ENCODE assay signal across 8 cellular contexts in the genomic region with DNA sequence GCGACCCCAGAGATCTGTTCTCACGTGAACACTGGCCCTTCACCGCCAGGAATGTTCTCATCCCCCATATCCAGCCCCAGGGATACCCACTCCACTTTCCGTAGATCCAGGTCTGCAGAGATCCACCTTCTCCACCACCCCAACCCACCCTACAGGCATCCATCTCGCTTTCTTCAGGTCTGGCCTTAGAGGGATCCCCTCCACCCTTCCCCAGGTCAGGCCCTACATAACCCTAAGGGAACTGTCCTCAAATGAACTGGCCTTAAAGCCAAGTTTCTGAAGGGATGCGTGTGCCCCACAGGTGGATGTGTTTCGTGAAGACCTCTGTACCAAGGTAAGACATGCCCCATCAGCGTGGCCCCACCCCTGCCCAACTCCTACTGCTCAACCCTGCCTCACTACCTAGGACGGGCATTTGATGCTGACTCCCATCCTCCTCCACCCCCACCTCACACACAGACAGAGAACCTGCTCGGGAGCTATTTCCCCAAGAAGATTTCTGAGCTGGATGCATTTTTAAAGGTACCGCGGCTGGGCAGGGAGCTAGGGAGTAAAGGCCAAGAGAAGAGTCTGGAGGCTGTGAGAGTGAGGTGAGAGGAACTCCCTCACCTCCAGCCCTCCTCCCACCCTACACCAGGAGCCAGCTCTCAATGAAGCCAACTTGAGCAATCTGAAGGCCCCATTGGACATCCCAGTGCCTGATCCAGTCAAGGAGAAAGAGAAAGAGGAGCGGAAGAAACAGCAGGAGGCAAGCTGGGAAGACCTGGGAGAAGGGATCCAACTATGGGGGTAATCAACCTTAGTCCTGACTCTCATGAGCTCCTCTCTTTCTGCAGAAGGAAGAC. TPM values are rescaled to one million over a fixed set of nuclear protein-coding genes. Genes with fewer than 3 reads are reported as not detected.
A peak's percentile ranks its signal among the peaks of the same experiment; 100 is the strongest.
DNase-seq lines count a peak whose midpoint lies in the region; ATAC-seq, FAIRE-seq and TF ChIP-seq lines count a peak whose summit lies in the region.

No MANE protein-coding gene starts in this region.

- in situ Hi-C loops in HepG2 (cut with HindIII; ENCODE audit: extremely low pct_ligation_motif_present, low pct_unique_long_range_greater_than_20kb): loop anchor here (25.0 kb wide), 1 partner anchor 825 kb away; a partner anchor contains a TSS

- peak; percentile 22 for DNase-seq in activated naive CD4-positive, alpha-beta T cell treated with Interleukin-2 at 50 U/mL for 16 hours
- no peak for DNase-seq in activated naive CD4-positive, alpha-beta T cell (lab: John Stamatoyannopoulos, UW)
- DNase-seq in activated naive CD8-positive, alpha-beta T cell treated with anti-CD3 and anti-CD28 coated beads, Interleukin-2, amount 50 U/mL, for 24 hours: no peak
- DNase-seq in HepG2 (ENCODE audit: low spot score) (no peak), tibial artery (no peak), inferior parietal cortex (ENCODE audit: extremely low spot score) (no peak), 8988T (no peak)

- H3K9ac ChIP-seq in HepG2 (ENCODE audit: insufficient read depth, low read depth, low read length): peak overlapping the region; percentile 94

- ATAC-seq in activated naive CD8-positive, alpha-beta T cell treated with anti-CD3 and anti-CD28 coated beads, Interleukin-2, amount 50 U/mL, for 24 hours: no peak
- ATAC-seq in HepG2 (no peak), HG02852 (IDR thresholded peaks at IDR 0.05; ENCODE audit: unreplicated experiment) (no peak)

- H3K36me3 ChIP-seq in HepG2 (replicated peaks in 1 of 2; ENCODE audit: control insufficient read depth in 1 of 2, insufficient read depth in 2 of 2, low read length in 2 of 2) (peaks cover 17 to 25% of the 10 kb centered on the region in 2 experiments), tibial artery (peaks cover 12 to 24% (median 24%) of the 10 kb centered on the region in 3 donors)

- H3K27ac Mint-ChIP-seq in activated naive CD8-positive, alpha-beta T cell treated with anti-CD3 and anti-CD28 coated beads, Interleukin-2, amount 50 U/mL, for 24 hours: peak overlapping the region; percentile 90

- H3K4me2 ChIP-seq in HepG2 (ENCODE audit: low read depth, low read length): peak overlapping the region; percentile 97

- no TSS peak for BruUV-seq in HepG2 (replicated peaks; lab: Mats Ljungman, UMichigan)

- no peaks in the 10 kb centered on the region for H3K9me3 Mint-ChIP-seq in activated naive CD8-positive, alpha-beta T cell treated with anti-CD3 and anti-CD28 coated beads, Interleukin-2, amount 50 U/mL, for 24 hours

- H3K36me3 Mint-ChIP-seq in activated naive CD8-positive, alpha-beta T cell treated with anti-CD3 and anti-CD28 coated beads, Interleukin-2, amount 50 U/mL, for 24 hours (ENCODE audit: low read depth): peaks cover 42% of the 10 kb centered on the region

- POLR2A ChIA-PET in HepG2 (lab: Yijun Ruan, JAX): interaction anchor here (1.0 to 22.7 kb wide), 19 partner anchors 10 to 527 kb away, joined by 3 to 977 read pairs (median 9); a partner anchor contains a TSS

- H3K27me3 ChIP-seq in HepG2 (ENCODE audit: control insufficient read depth in 1 of 2, insufficient read depth in 2 of 2, low read length in 2 of 2) (no peaks in the 10 kb centered on the region; a peak in 1 of 5 replicates), tibial artery (no peaks in the 10 kb centered on the region)

- CTCF ChIA-PET in HepG2 (lab: Yijun Ruan, JAX; ENCODE audit: low intra/inter-chr PET ratio, low total read pairs): interaction anchor here (2.1 kb wide), 1 partner anchor 24 kb away, joined by 6 read pairs; a partner anchor contains a TSS

- H3K4me1 Mint-ChIP-seq in activated naive CD8-positive, alpha-beta T cell treated with anti-CD3 and anti-CD28 coated beads, Interleukin-2, amount 50 U/mL, for 24 hours: peaks cover 64% of the 10 kb centered on the region

- no peak for TF ChIP-seq EP300 in HepG2 (IDR thresholded peaks at IDR 0.05; ENCODE audit: low read depth in 2 of 2, low read length in 2 of 2)
- no peak for TF ChIP-seq EP300 in HepG2 (CRISPR knock-in tag; IDR thresholded peaks at IDR 0.05; ENCODE audit: borderline replicate concordance)

- peak overlapping the region; percentile 98 for H3K4me3 Mint-ChIP-seq in activated naive CD8-positive, alpha-beta T cell treated with anti-CD3 and anti-CD28 coated beads, Interleukin-2, amount 50 U/mL, for 24 hours

- H3K79me2 ChIP-seq in HepG2 (ENCODE audit: insufficient read depth, low read length): peaks cover 44% of the 10 kb centered on the region

- no peak for TF ChIP-seq RAD21 in HepG2 (CRISPR knock-in tag; IDR thresholded peaks at IDR 0.05)

- FAIRE-seq in HepG2 (lab: Jason Lieb, UNC): no peak

- TF ChIP-seq POLR2A in HepG2 (IDR thresholded peaks at IDR 0.05; ENCODE audit: insufficient read depth in 1 of 2, low read depth in 2 of 2, low read length in 2 of 2): no peak

- 40% methylated on average over 13 of the region's 13 CpGs for WGBS in HepG2 (ENCODE audit: low lambda C conversion rate)

- intact Hi-C loops in HepG2 (cut with micrococcal nuclease; ENCODE audit: unreplicated experiment) (loop anchor here (1.0 kb wide), 2 partner anchors 23 to 24 kb away; a partner anchor contains a TSS), tibial artery (cut with DNase I; ENCODE audit: low total_unique reads) (no loop called here)

- H2AFZ ChIP-seq in HepG2 (ENCODE audit: low read length): no peak overlapping the region

- peaks cover 11% of the 10 kb centered on the region for H4K20me1 ChIP-seq in HepG2 (ENCODE audit: insufficient read depth, low read length)

- peaks cover 2% of the 10 kb centered on the region for H3K27me3 Mint-ChIP-seq in activated naive CD8-positive, alpha-beta T cell treated with anti-CD3 and anti-CD28 coated beads, Interleukin-2, amount 50 U/mL, for 24 hours

- H3K9me3 ChIP-seq in HepG2 (ENCODE audit: low read length): no peaks in the 10 kb centered on the region
- no peaks in the 10 kb centered on the region for H3K9me3 ChIP-seq in tibial artery

- TF ChIP-seq CTCF in HepG2 (CRISPR knock-in tag; IDR thresholded peaks at IDR 0.05): no peak
- TF ChIP-seq CTCF in tibial artery (IDR thresholded peaks at IDR 0.05): no peak

- peak overlapping the region; percentile 91 to 98 (median 93) for H3K4me3 ChIP-seq in HepG2 (replicated peaks in 1 of 3; ENCODE audit: insufficient read depth in 1 of 3, low read depth in 2 of 3, low read length in 3 of 3)
- peak overlapping the region; percentile 87 to 98 for H3K4me3 ChIP-seq in tibial artery

- H3K27ac ChIP-seq in HepG2 (ENCODE audit: extremely low read length, insufficient read depth, low read length): peak overlapping the region; percentile 75
- H3K27ac ChIP-seq in tibial artery: peak overlapping the region; percentile 86 to 94

- peaks cover 57% of the 10 kb centered on the region for H3K4me1 ChIP-seq in HepG2 (ENCODE audit: insufficient read depth, low read length)
- peaks cover 5 to 43% (median 31%) of the 10 kb centered on the region in 4 donors for H3K4me1 ChIP-seq in tibial artery

RNA-seq across cellular contexts. Expression of a gene that starts 0.9 kb away (rescaled TPM):
- total RNA-seq in HepG2 (2016; rRNA removed; fragmentation: Illumina TruSeq; extraction: Trizol): 608 and 713 TPM in 2 replicates
- 168 and 169 TPM in 2 replicates for total RNA-seq in HepG2 (2016; cell fraction: cytosol; rRNA removed; fragmentation: Illumina TruSeq; extraction: Trizol; ENCODE audit: low read depth)
- 588 and 713 TPM in 2 replicates for total RNA-seq in HepG2 (2016; cell fraction: insoluble cytoplasmic fraction; rRNA removed; fragmentation: Illumina TruSeq; extraction: Trizol)
- 219 and 226 TPM in 2 replicates for total RNA-seq in HepG2 (2016; cell fraction: membrane; rRNA removed; fragmentation: Illumina TruSeq; extraction: Trizol)
- 227 and 232 TPM in 2 replicates for total RNA-seq in HepG2 (2016; cell fraction: nucleus; rRNA removed; fragmentation: Illumina TruSeq; extraction: Trizol)
- 144 and 159 TPM in 2 replicates for polyA plus RNA-seq in HepG2 (2011; rRNA removed)
- 166 and 205 TPM in 2 replicates for polyA plus RNA-seq in HepG2 (2011; cell fraction: cytosol; rRNA removed)
- polyA plus RNA-seq in HepG2 (2011; cell fraction: nucleus; rRNA removed): 178 and 230 TPM in 2 replicates
- polyA plus RNA-seq in HepG2 (2012): 318 and 352 TPM in 2 replicates
- polyA plus RNA-seq in HepG2 (2016; cell fraction: cytosol; fragmentation: Illumina TruSeq; extraction: Trizol; ENCODE audit: low read depth): 166 and 179 TPM in 2 replicates
- 679 and 694 TPM in 2 replicates for polyA plus RNA-seq in HepG2 (2016; cell fraction: insoluble cytoplasmic fraction; fragmentation: Illumina TruSeq; extraction: Trizol; ENCODE audit: low read depth)
- 175 and 190 TPM in 2 replicates for polyA plus RNA-seq in HepG2 (2016; cell fraction: membrane; fragmentation: Illumina TruSeq; extraction: Trizol; ENCODE audit: low read depth)
- polyA plus RNA-seq in HepG2 (2016; cell fraction: nucleus; fragmentation: Illumina TruSeq; extraction: Trizol; ENCODE audit: insufficient read depth, low read depth): 333 and 365 TPM in 2 replicates
- 25.5 and 44.3 TPM in 2 replicates for polyA minus RNA-seq in HepG2 (2011; rRNA and poly(A)+ RNA removed; ENCODE audit: low replicate concordance)
- 59.6 and 69.7 TPM in 2 replicates for polyA minus RNA-seq in HepG2 (2011; cell fraction: cytosol; rRNA and poly(A)+ RNA removed)
- 42.1 and 46.1 TPM in 2 replicates for polyA minus RNA-seq in HepG2 (2011; cell fraction: nucleus; rRNA and poly(A)+ RNA removed)

RNA-seq across cellular contexts. Expression of a gene that starts 4.5 kb away (rescaled TPM):
- 71.2 and 78.7 TPM in 2 replicates for total RNA-seq in HepG2 (2016; rRNA removed; fragmentation: Illumina TruSeq; extraction: Trizol)
- 68.4 and 89.8 TPM in 2 replicates for total RNA-seq in HepG2 (2016; cell fraction: cytosol; rRNA removed; fragmentation: Illumina TruSeq; extraction: Trizol; ENCODE audit: low read depth)
- total RNA-seq in HepG2 (2016; cell fraction: insoluble cytoplasmic fraction; rRNA removed; fragmentation: Illumina TruSeq; extraction: Trizol): 67.6 and 78.5 TPM in 2 replicates
- 77.6 and 98.8 TPM in 2 replicates for total RNA-seq in HepG2 (2016; cell fraction: membrane; rRNA removed; fragmentation: Illumina TruSeq; extraction: Trizol)
- 54.8 and 64.3 TPM in 2 replicates for total RNA-seq in HepG2 (2016; cell fraction: nucleus; rRNA removed; fragmentation: Illumina TruSeq; extraction: Trizol)
- polyA plus RNA-seq in HepG2 (2011; rRNA removed): 60.5 and 63.9 TPM in 2 replicates
- polyA plus RNA-seq in HepG2 (2011; cell fraction: cytosol; rRNA removed): 49.4 and 73.1 TPM in 2 replicates
- polyA plus RNA-seq in HepG2 (2011; cell fraction: nucleus; rRNA removed): 212 and 227 TPM in 2 replicates
- polyA plus RNA-seq in HepG2 (2012): 50.7 and 62.7 TPM in 2 replicates
- 103 and 134 TPM in 2 replicates for polyA plus RNA-seq in HepG2 (2016; cell fraction: cytosol; fragmentation: Illumina TruSeq; extraction: Trizol; ENCODE audit: low read depth)
- 96.0 and 104 TPM in 2 replicates for polyA plus RNA-seq in HepG2 (2016; cell fraction: insoluble cytoplasmic fraction; fragmentation: Illumina TruSeq; extraction: Trizol; ENCODE audit: low read depth)
- 99.3 and 118 TPM in 2 replicates for polyA plus RNA-seq in HepG2 (2016; cell fraction: membrane; fragmentation: Illumina TruSeq; extraction: Trizol; ENCODE audit: low read depth)
- 175 and 183 TPM in 2 replicates for polyA plus RNA-seq in HepG2 (2016; cell fraction: nucleus; fragmentation: Illumina TruSeq; extraction: Trizol; ENCODE audit: insufficient read depth, low read depth)
- polyA minus RNA-seq in HepG2 (2011; rRNA and poly(A)+ RNA removed; ENCODE audit: low replicate concordance): 16.0 and 62.4 TPM in 2 replicates
- polyA minus RNA-seq in HepG2 (2011; cell fraction: cytosol; rRNA and poly(A)+ RNA removed): 10.1 and 13.6 TPM in 2 replicates
- polyA minus RNA-seq in HepG2 (2011; cell fraction: nucleus; rRNA and poly(A)+ RNA removed): 35.1 and 41.2 TPM in 2 replicates

RNA-seq across cellular contexts. Expression of a gene that starts 6.4 kb away (rescaled TPM):
- total RNA-seq in HepG2 (2016; rRNA removed; fragmentation: Illumina TruSeq; extraction: Trizol): 3.1 and 5.8 TPM in 2 replicates
- total RNA-seq in HepG2 (2016; cell fraction: cytosol; rRNA removed; fragmentation: Illumina TruSeq; extraction: Trizol; ENCODE audit: low read depth): 2.1 and 4.3 TPM in 2 replicates
- 4.0 and 5.2 TPM in 2 replicates for total RNA-seq in HepG2 (2016; cell fraction: insoluble cytoplasmic fraction; rRNA removed; fragmentation: Illumina TruSeq; extraction: Trizol)
- 2.2 and 3.3 TPM in 2 replicates for total RNA-seq in HepG2 (2016; cell fraction: membrane; rRNA removed; fragmentation: Illumina TruSeq; extraction: Trizol)
- total RNA-seq in HepG2 (2016; cell fraction: nucleus; rRNA removed; fragmentation: Illumina TruSeq; extraction: Trizol): 4.1 and 5.6 TPM in 2 replicates
- 2.7 and 3.6 TPM in 2 replicates for polyA plus RNA-seq in HepG2 (2011; rRNA removed)
- 2.3 and 4.4 TPM in 2 replicates for polyA plus RNA-seq in HepG2 (2011; cell fraction: cytosol; rRNA removed)
- 11.8 and 15.0 TPM in 2 replicates for polyA plus RNA-seq in HepG2 (2011; cell fraction: nucleus; rRNA removed)
- 2.5 and 2.7 TPM in 2 replicates for polyA plus RNA-seq in HepG2 (2012)
- 3.0 and 3.4 TPM in 2 replicates for polyA plus RNA-seq in HepG2 (2016; cell fraction: cytosol; fragmentation: Illumina TruSeq; extraction: Trizol; ENCODE audit: low read depth)
- polyA plus RNA-seq in HepG2 (2016; cell fraction: insoluble cytoplasmic fraction; fragmentation: Illumina TruSeq; extraction: Trizol; ENCODE audit: low read depth): 2.7 and 3.0 TPM in 2 replicates
- 1.9 and 2.4 TPM in 2 replicates for polyA plus RNA-seq in HepG2 (2016; cell fraction: membrane; fragmentation: Illumina TruSeq; extraction: Trizol; ENCODE audit: low read depth)
- polyA plus RNA-seq in HepG2 (2016; cell fraction: nucleus; fragmentation: Illumina TruSeq; extraction: Trizol; ENCODE audit: insufficient read depth, low read depth): 6.4 and 7.9 TPM in 2 replicates
- 1.6 and 7.9 TPM in 2 replicates for polyA minus RNA-seq in HepG2 (2011; rRNA and poly(A)+ RNA removed; ENCODE audit: low replicate concordance)
- 2.1 TPM in 2 replicates for polyA minus RNA-seq in HepG2 (2011; cell fraction: cytosol; rRNA and poly(A)+ RNA removed)
- 3.9 and 4.2 TPM in 2 replicates for polyA minus RNA-seq in HepG2 (2011; cell fraction: nucleus; rRNA and poly(A)+ RNA removed)

RNA-seq across cellular contexts. Expression of a gene that starts 9.5 kb away (rescaled TPM):
- 716 and 834 TPM in 2 replicates for total RNA-seq in HepG2 (2016; rRNA removed; fragmentation: Illumina TruSeq; extraction: Trizol)
- 203 and 215 TPM in 2 replicates for total RNA-seq in HepG2 (2016; cell fraction: cytosol; rRNA removed; fragmentation: Illumina TruSeq; extraction: Trizol; ENCODE audit: low read depth)
- total RNA-seq in HepG2 (2016; cell fraction: insoluble cytoplasmic fraction; rRNA removed; fragmentation: Illumina TruSeq; extraction: Trizol): 729 and 850 TPM in 2 replicates
- 201 TPM in 2 replicates for total RNA-seq in HepG2 (2016; cell fraction: membrane; rRNA removed; fragmentation: Illumina TruSeq; extraction: Trizol)
- total RNA-seq in HepG2 (2016; cell fraction: nucleus; rRNA removed; fragmentation: Illumina TruSeq; extraction: Trizol): 350 and 410 TPM in 2 replicates
- 332 and 362 TPM in 2 replicates for polyA plus RNA-seq in HepG2 (2011; rRNA removed)
- polyA plus RNA-seq in HepG2 (2011; cell fraction: cytosol; rRNA removed): 139 and 148 TPM in 2 replicates
- 1,051 and 1,099 TPM in 2 replicates for polyA plus RNA-seq in HepG2 (2011; cell fraction: nucleus; rRNA removed)
- polyA plus RNA-seq in HepG2 (2012): 349 and 352 TPM in 2 replicates
- polyA plus RNA-seq in HepG2 (2016; cell fraction: cytosol; fragmentation: Illumina TruSeq; extraction: Trizol; ENCODE audit: low read depth): 217 and 232 TPM in 2 replicates
- polyA plus RNA-seq in HepG2 (2016; cell fraction: insoluble cytoplasmic fraction; fragmentation: Illumina TruSeq; extraction: Trizol; ENCODE audit: low read depth): 820 and 900 TPM in 2 replicates
- 168 and 182 TPM in 2 replicates for polyA plus RNA-seq in HepG2 (2016; cell fraction: membrane; fragmentation: Illumina TruSeq; extraction: Trizol; ENCODE audit: low read depth)
- 846 and 908 TPM in 2 replicates for polyA plus RNA-seq in HepG2 (2016; cell fraction: nucleus; fragmentation: Illumina TruSeq; extraction: Trizol; ENCODE audit: insufficient read depth, low read depth)
- 65.6 and 111 TPM in 2 replicates for polyA minus RNA-seq in HepG2 (2011; rRNA and poly(A)+ RNA removed; ENCODE audit: low replicate concordance)
- 47.8 and 52.0 TPM in 2 replicates for polyA minus RNA-seq in HepG2 (2011; cell fraction: cytosol; rRNA and poly(A)+ RNA removed)
- polyA minus RNA-seq in HepG2 (2011; cell fraction: nucleus; rRNA and poly(A)+ RNA removed): 120 and 160 TPM in 2 replicates

RNA-seq across cellular contexts. Expression of a gene that starts 10.4 kb away (rescaled TPM):
- total RNA-seq in HepG2 (2016; rRNA removed; fragmentation: Illumina TruSeq; extraction: Trizol): 65.9 and 86.8 TPM in 2 replicates
- total RNA-seq in HepG2 (2016; cell fraction: cytosol; rRNA removed; fragmentation: Illumina TruSeq; extraction: Trizol; ENCODE audit: low read depth): 17.8 and 17.9 TPM in 2 replicates
- total RNA-seq in HepG2 (2016; cell fraction: insoluble cytoplasmic fraction; rRNA removed; fragmentation: Illumina TruSeq; extraction: Trizol): 59.1 and 93.8 TPM in 2 replicates
- 39.1 and 41.7 TPM in 2 replicates for total RNA-seq in HepG2 (2016; cell fraction: membrane; rRNA removed; fragmentation: Illumina TruSeq; extraction: Trizol)
- 72.5 and 77.1 TPM in 2 replicates for total RNA-seq in HepG2 (2016; cell fraction: nucleus; rRNA removed; fragmentation: Illumina TruSeq; extraction: Trizol)
- polyA plus RNA-seq in HepG2 (2011; rRNA removed): 48.2 and 59.0 TPM in 2 replicates
- polyA plus RNA-seq in HepG2 (2011; cell fraction: cytosol; rRNA removed): 20.8 and 23.9 TPM in 2 replicates
- 197 and 225 TPM in 2 replicates for polyA plus RNA-seq in HepG2 (2011; cell fraction: nucleus; rRNA removed)
- 61.6 and 78.3 TPM in 2 replicates for polyA plus RNA-seq in HepG2 (2012)
- polyA plus RNA-seq in HepG2 (2016; cell fraction: cytosol; fragmentation: Illumina TruSeq; extraction: Trizol; ENCODE audit: low read depth): 13.8 and 14.9 TPM in 2 replicates
- polyA plus RNA-seq in HepG2 (2016; cell fraction: insoluble cytoplasmic fraction; fragmentation: Illumina TruSeq; extraction: Trizol; ENCODE audit: low read depth): 59.9 and 61.7 TPM in 2 replicates
- 28.2 and 30.6 TPM in 2 replicates for polyA plus RNA-seq in HepG2 (2016; cell fraction: membrane; fragmentation: Illumina TruSeq; extraction: Trizol; ENCODE audit: low read depth)
- 186 and 241 TPM in 2 replicates for polyA plus RNA-seq in HepG2 (2016; cell fraction: nucleus; fragmentation: Illumina TruSeq; extraction: Trizol; ENCODE audit: insufficient read depth, low read depth)
- 71.7 and 184 TPM in 2 replicates for polyA minus RNA-seq in HepG2 (2011; rRNA and poly(A)+ RNA removed; ENCODE audit: low replicate concordance)
- polyA minus RNA-seq in HepG2 (2011; cell fraction: cytosol; rRNA and poly(A)+ RNA removed): 31.6 and 52.6 TPM in 2 replicates
- polyA minus RNA-seq in HepG2 (2011; cell fraction: nucleus; rRNA and poly(A)+ RNA removed): 113 and 130 TPM in 2 replicates
